In the genomic region with DNA sequence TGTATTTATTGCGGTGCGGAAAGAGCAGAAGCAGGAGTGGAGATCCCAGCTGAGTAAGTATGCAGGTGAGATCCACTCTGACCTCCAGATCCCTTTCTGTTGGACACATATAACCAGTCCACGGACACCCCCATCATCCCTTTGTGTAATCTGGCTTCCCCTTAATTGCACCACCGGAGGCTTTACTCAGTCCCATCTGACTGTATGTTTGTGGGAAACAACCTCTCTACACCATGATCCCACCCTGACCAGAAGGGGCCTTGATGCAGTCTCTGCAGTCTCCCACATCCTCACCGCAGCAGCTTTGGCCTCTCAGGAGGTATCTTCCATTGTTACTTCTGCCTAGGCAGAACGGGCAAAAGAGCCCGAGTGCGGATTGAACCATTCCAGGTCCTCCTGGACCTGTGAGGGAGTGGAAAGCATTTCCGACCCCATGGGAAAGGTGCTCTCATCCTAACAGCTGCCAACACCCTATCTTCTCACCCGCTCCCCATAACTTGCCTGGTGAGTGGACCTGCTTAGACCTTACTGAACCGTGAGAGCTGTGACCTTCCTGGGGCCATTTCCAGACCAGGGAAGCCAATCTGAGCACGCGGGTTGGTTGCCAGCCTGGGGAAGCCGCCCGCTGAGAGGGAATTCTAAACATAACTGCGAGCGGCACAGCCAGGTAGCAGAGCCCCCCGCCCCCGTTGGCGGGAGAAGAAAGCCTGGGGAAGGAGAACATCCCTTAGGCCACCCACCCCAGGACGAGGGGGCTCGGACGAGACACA, we compare ENCODE assay signal across 11 cellular contexts. TPM values are rescaled to one million over a fixed set of nuclear protein-coding genes. Genes with fewer than 3 reads are reported as not detected.
DNase-seq lines count a peak whose midpoint lies in the region; ATAC-seq, FAIRE-seq and TF ChIP-seq lines count a peak whose summit lies in the region.
"Had no signal": no experiment of that assay in that cellular context is flagged by ENCODE, and none has a peak within 500 bp of the region (broad histone marks: within the 10 kb centered on the region; RNA-seq: fewer than 3 reads in every experiment).

No MANE protein-coding gene starts in this region.

- peaks cover 8% of the 10 kb centered on the region for H3K4me1 Mint-ChIP-seq in neural crest cell

- ATAC-seq in A549: peak in 1 of 2 experiments; percentile 20; a peak in 2 of 6 replicates
- no peak for ATAC-seq in HG03571 (IDR thresholded peaks at IDR 0.05; ENCODE audit: unreplicated experiment)

- no peak overlapping the region for H3K27ac Mint-ChIP-seq in neural crest cell (ENCODE audit: unreplicated experiment)

- no peak for FAIRE-seq in A549 (lab: Jason Lieb, UNC)

- DNase-seq in A549 (ENCODE audit: low read depth in 1 of 2, low spot score in 1 of 2) (no peak), Peyer's patch (no peak), right atrium auricular region (ENCODE audit: low spot score) (no peak), neural crest cell (ENCODE audit: low read depth, low spot score) (no peak), NCI-H2227 treated with DMSO at 0.1 percent for 48 hours (lab: John Stamatoyannopoulos, UW) (no peak), amygdala (lab: John Stamatoyannopoulos, UW) (no peak)
- DNase-seq in stimulated activated CD4-positive, alpha-beta T cell treated with anti-CD3 and anti-CD28 coated beads, Interleukin-12 subunit alpha, Interleukin-12 subunit beta, amount 100 ng/mL, for 4 hours: no peak
- DNase-seq: activated naive CD4-positive, alpha-beta T cell; NCI-H1048 had no signal

- POLR2A ChIA-PET in A549 (lab: Yijun Ruan, JAX): no interaction called here

- peak overlapping the region; percentile 99 for H3K4me2 ChIP-seq in A549

- H3K36me3 Mint-ChIP-seq in neural crest cell (ENCODE audit: low read depth): no peaks in the 10 kb centered on the region

- H3K4me3 ChIP-seq in A549 (peak overlapping the region; percentile 61; the same call in 2 of the 3 replicates), Peyer's patch (peak overlapping the region; percentile 6 to 81 (median 56)), right atrium auricular region (peak overlapping the region; percentile 50 to 62)

- H3K4me1 ChIP-seq in A549 (0 out of 3 replicates have a peak, but pooled peaks cover 3% of the 10 kb centered on the region), Peyer's patch (peaks cover 0 to 11% (median 0%) of the 10 kb centered on the region in 4 donors), right atrium auricular region (peaks cover 0 to 23% of the 10 kb centered on the region in 2 donors)
- H3K4me1 ChIP-seq: BE2C had no signal

- no peaks in the 10 kb centered on the region for H3K36me3 ChIP-seq in Peyer's patch
- no peaks in the 10 kb centered on the region for H3K36me3 ChIP-seq in right atrium auricular region
- H3K36me3 ChIP-seq: BE2C had no signal

- H3K27me3 ChIP-seq in Peyer's patch (peaks cover 0 to 8% of the 10 kb centered on the region in 2 donors), right atrium auricular region (no peaks in the 10 kb centered on the region)

- no peak for TF ChIP-seq RAD21 in A549 (conservative IDR thresholded peaks at IDR 0.05 in 1 of 2, IDR thresholded peaks at IDR 0.05 in 1 of 2)

- CTCF ChIA-PET in A549 (lab: Yijun Ruan, JAX): no interaction called here

- TF ChIP-seq POLR2A in A549 (IDR thresholded peaks at IDR 0.05; ENCODE audit: low read length) (no peak), Peyer's patch (IDR thresholded peaks at IDR 0.05) (no peak)

- no peaks in the 10 kb centered on the region for H3K9me3 Mint-ChIP-seq in neural crest cell

- H3K27ac ChIP-seq in A549: no peak overlapping the region
- peak overlapping the region in 1 of 4 donors; percentile 53 for H3K27ac ChIP-seq in Peyer's patch
- H3K27ac ChIP-seq in right atrium auricular region: peak overlapping the region in 1 of 2 donors; percentile 39

- no peak for TF ChIP-seq CTCF in A549 (IDR thresholded peaks at IDR 0.05)
- TF ChIP-seq CTCF in Peyer's patch (IDR thresholded peaks at IDR 0.05): no peak
- TF ChIP-seq CTCF in right atrium auricular region (IDR thresholded peaks at IDR 0.05): no peak
- TF ChIP-seq CTCF in neural crest cell (conservative IDR thresholded peaks at IDR 0.05): no peak

- H3K9me3 ChIP-seq in A549 (no peaks in the 10 kb centered on the region), Peyer's patch (no peaks in the 10 kb centered on the region), right atrium auricular region (no peaks in the 10 kb centered on the region)
- H3K9me3 ChIP-seq: BE2C had no signal

- no peak for TF ChIP-seq EP300 in A549 (IDR thresholded peaks at IDR 0.05)

- peak overlapping the region; percentile 87 for H3K4me3 Mint-ChIP-seq in neural crest cell

- peaks cover 57% of the 10 kb centered on the region for H3K27me3 Mint-ChIP-seq in neural crest cell (ENCODE audit: low read depth)

- 55% methylated on average over 17 of the region's 23 CpGs for WGBS in A549 (ENCODE audit: missing lambda C conversion rate)

TF ChIP-seq in A549, 52 proteins besides CTCF, POLR2A, EP300 and RAD21:
- TF ChIP-seq, protein P1, sequence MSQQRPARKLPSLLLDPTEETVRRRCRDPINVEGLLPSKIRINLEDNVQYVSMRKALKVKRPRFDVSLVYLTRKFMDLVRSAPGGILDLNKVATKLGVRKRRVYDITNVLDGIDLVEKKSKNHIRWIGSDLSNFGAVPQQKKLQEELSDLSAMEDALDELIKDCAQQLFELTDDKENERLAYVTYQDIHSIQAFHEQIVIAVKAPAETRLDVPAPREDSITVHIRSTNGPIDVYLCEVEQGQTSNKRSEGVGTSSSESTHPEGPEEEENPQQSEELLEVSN (IDR thresholded peaks at IDR 0.05; ENCODE audit: borderline replicate concordance, low read depth): no peak
- no peak for TF ChIP-seq CBX2 (IDR thresholded peaks at IDR 0.05; ENCODE audit: borderline replicate concordance, low read depth)
- TF ChIP-seq MAZ (IDR thresholded peaks at IDR 0.05; ENCODE audit: borderline replicate concordance, low read depth, low read length): no peak
- no peak for TF ChIP-seq TP53 (CRISPR knock-in tag; IDR thresholded peaks at IDR 0.05)
- TF ChIP-seq, protein P2, sequence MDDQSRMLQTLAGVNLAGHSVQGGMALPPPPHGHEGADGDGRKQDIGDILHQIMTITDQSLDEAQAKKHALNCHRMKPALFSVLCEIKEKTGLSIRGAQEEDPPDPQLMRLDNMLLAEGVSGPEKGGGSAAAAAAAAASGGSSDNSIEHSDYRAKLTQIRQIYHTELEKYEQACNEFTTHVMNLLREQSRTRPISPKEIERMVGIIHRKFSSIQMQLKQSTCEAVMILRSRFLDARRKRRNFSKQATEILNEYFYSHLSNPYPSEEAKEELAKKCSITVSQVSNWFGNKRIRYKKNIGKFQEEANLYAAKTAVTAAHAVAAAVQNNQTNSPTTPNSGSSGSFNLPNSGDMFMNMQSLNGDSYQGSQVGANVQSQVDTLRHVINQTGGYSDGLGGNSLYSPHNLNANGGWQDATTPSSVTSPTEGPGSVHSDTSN (IDR thresholded peaks at IDR 0.05): no peak
- TF ChIP-seq BHLHE40 (IDR thresholded peaks at IDR 0.05; ENCODE audit: low read depth, low read length): no peak
- no peak for TF ChIP-seq MYC (IDR thresholded peaks at IDR 0.05; ENCODE audit: borderline replicate concordance, low read length)
- no peak for TF ChIP-seq FOXS1 (CRISPR knock-in tag; IDR thresholded peaks at IDR 0.05)
- TF ChIP-seq GATA3 (IDR thresholded peaks at IDR 0.05; ENCODE audit: borderline replicate concordance): no peak

RNA-seq across cellular contexts. Expression of a gene that starts 1.1 kb away (rescaled TPM):
- polyA plus RNA-seq in A549 (2011; rRNA removed): 0.12 TPM in 1 of 2 replicates, not detected in the other
- polyA plus RNA-seq in A549 (2012; cell fraction: cytosol; rRNA removed): 0.03 TPM in 2 replicates
- 0.04 and 0.17 TPM in 2 replicates for polyA plus RNA-seq in A549 (2012; cell fraction: nucleus; rRNA removed)
- polyA plus RNA-seq in A549 (2017; fragmentation: RNase III; extraction: RNeasy Plus Mini Kit Qiagen cat#74134 plus additional on column Dnase treatment): not detected in 3 replicates
- polyA minus RNA-seq in A549 (2011; rRNA and poly(A)+ RNA removed): not detected in 2 replicates
- 10 to 100 TPM; 15.0 to 33.0 (median 19.2) TPM for total RNA-seq in Peyer's patch
- total RNA-seq in right atrium auricular region: 10 to 100 TPM; 15.1 to 36.4 TPM
- 0.07 and 0.33 TPM in 2 replicates for total RNA-seq in neural crest cell

Comparison
In these comparisons a context has a peak if more than half of its experiments do, and no peak if none do; other contexts are left out.
1. RNA of a gene that starts 1.1 kb away (total RNA-seq): 15.1 to 36.4 TPM in right atrium auricular region and 15.0 to 33.0 TPM in Peyer's patch; 0.07 to 0.33 TPM in neural crest cell; every median in the first group is over 10 times any median in the second.
2. Peak in every context shown above with its lines, with median percentiles within 50 percentile points of each other: H3K4me3 ChIP-seq.